19 cellular contexts compared by ENCODE assay signal in the genomic region with DNA sequence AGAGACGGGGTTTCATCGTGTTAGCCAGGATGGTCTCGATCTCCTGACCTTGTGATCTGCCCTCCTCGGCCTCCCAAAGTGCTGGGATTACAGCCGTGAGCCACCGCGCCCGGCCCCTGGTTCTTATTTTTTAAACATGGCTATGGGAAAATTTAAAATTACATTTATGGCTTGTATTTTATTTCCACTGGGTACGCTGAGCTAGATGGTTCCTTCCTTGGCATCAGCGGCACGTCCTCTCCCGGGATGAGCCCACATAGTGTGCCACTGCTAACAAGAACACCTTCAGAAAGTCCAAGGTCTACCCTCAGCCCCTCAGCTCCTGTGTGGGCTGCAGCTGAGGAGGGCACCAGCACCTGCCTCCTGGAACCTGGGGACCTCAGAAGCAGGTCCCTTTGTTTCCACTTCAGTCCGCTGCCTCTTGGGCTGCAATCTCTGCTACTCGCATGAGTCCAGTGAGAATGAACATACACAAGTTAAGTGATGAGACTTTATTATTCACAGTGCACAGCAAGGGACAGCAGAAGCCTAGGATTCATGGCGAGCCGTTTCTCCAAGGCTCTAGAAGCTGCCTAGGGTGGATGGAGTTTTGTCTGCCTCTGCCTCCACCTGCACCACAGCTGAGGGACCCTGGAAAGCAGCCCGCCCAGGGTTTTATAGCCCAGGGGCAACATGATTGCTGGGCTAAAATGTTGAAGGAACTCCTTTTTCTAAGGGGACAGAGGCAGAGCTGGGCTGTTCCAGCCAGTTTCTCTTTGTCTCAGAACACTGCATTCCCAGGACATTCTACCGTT.
"Had no signal": no experiment of that assay in that cellular context is flagged by ENCODE, and none has a peak within 500 bp of the region (broad histone marks: within the 10 kb centered on the region; RNA-seq: fewer than 3 reads in every experiment).

No MANE protein-coding gene starts in this region.

- H3K9me3 ChIP-seq: colonic mucosa, heart left ventricle, left lung, lower lobe of right lung, neutrophil, right atrium auricular region, thoracic aorta, uterus had no signal

- H3K36me3 ChIP-seq: cardiac muscle cell, colonic mucosa, heart left ventricle, left lung, lower lobe of right lung, neutrophil, right atrium auricular region, thoracic aorta, uterus had no signal

- H3K27me3 ChIP-seq: cardiac muscle cell, colonic mucosa, right atrium auricular region, uterus had no signal

- H3K27ac ChIP-seq: cardiac muscle cell, colonic mucosa, heart left ventricle, left lung, lower lobe of right lung, neutrophil, right atrium auricular region, thoracic aorta, uterus had no signal

- H3K4me1 ChIP-seq: colonic mucosa, heart left ventricle, left lung, lower lobe of right lung, right atrium auricular region, uterus had no signal

- ATAC-seq: heart left ventricle; left lung; stimulated activated naive B cell treated with anti-CD40 and anti-IgM and Interleukin-4, amounts not matched to agents 10 μg/mL and 1 μg/mL and 100 μg/mL, for 72 hours; stimulated activated naive CD8-positive, alpha-beta T cell treated with anti-CD3 and anti-CD28 coated beads, Interleukin-15, amount 100 ng/mL, for 72 hours had no signal

- DNase-seq: colonic mucosa; effector CD4-positive, alpha-beta T cell; foreskin melanocyte; hypothalamus; lower lobe of right lung; midbrain; nephron progenitor cell; stimulated activated CD4-positive, alpha-beta T cell treated with anti-CD3 and anti-CD28 coated beads, Interleukin-2, amount 100 ng/mL, for 24 hours; stimulated activated CD4-positive, alpha-beta T cell treated with anti-CD3 and anti-CD28 coated beads, Interleukin-4, amount 100 ng/mL, for 4 hours; stimulated activated naive B cell treated with anti-CD40 and anti-IgM and Interleukin-4, amounts not matched to agents 10 μg/mL and 1 μg/mL and 100 μg/mL, for 72 hours; stimulated activated naive CD8-positive, alpha-beta T cell treated with anti-CD3 and anti-CD28 coated beads, Interleukin-15, amount 100 ng/mL, for 72 hours had no signal

- FAIRE-seq: islet of Langerhans had no signal

- H3K4me3 ChIP-seq: cardiac muscle cell, colonic mucosa, heart left ventricle, left lung, lower lobe of right lung, right atrium auricular region, thoracic aorta, uterus had no signal
